Comparison of ENCODE assay signal across 8 cellular contexts in genomic region chr2:73112913-73113633, GRCh38. TPM values are rescaled to one million over a fixed set of nuclear protein-coding genes. Genes with fewer than 3 reads are reported as not detected.
DNase-seq lines count a peak whose midpoint lies in the region; ATAC-seq and TF ChIP-seq lines count a peak whose summit lies in the region.

Gene RAB11FIP5, minus strand, starts transcription at chr2:73112948. Its CDS starts 171 bp downstream, at chr2:73112777.

- peak within 1 kb of the TSS; percentile 83 for H3K27ac ChIP-seq in Panc1 (ENCODE audit: low read length)
- peak within 1 kb of the TSS; percentile 93 to 97 (median 96) for H3K27ac ChIP-seq in esophagus muscularis mucosa (replicated peaks in 1 of 4)

- TF ChIP-seq CTCF in Panc1 (IDR thresholded peaks at IDR 0.05) (no peak), esophagus muscularis mucosa (IDR thresholded peaks at IDR 0.05) (no peak)

- peak within 1 kb of the TSS; percentile 71 to 80 for H3K4me3 ChIP-seq in Panc1 (ENCODE audit: low read depth in 2 of 2, low read length in 2 of 2)
- peak within 1 kb of the TSS; percentile 63 to 97 (median 78) for H3K4me3 ChIP-seq in esophagus muscularis mucosa
- peak within 1 kb of the TSS; percentile 61 for H3K4me3 ChIP-seq in mucosa of stomach (ENCODE audit: low read length)

- no peak for TF ChIP-seq EP300 in esophagus muscularis mucosa (IDR thresholded peaks at IDR 0.05)

- peak within 1 kb of the TSS; percentile 69 for H3K9ac ChIP-seq in mucosa of stomach (ENCODE audit: low read length)

- TF ChIP-seq POLR2A in esophagus muscularis mucosa (IDR thresholded peaks at IDR 0.05; ENCODE audit: low read depth) = peak; percentile 66

- no TSS peak for BruUV-seq in Panc1 (replicated peaks; lab: Mats Ljungman, UMichigan)

- peaks cover 16% of the 10 kb centered on the region for H3K4me1 ChIP-seq in Panc1 (ENCODE audit: control insufficient read depth, insufficient read depth, low read length)
- H3K4me1 ChIP-seq in esophagus muscularis mucosa = peaks cover 18 to 48% (median 39%) of the 10 kb centered on the region in 4 donors
- H3K4me1 ChIP-seq in mucosa of stomach (ENCODE audit: control insufficient read depth, insufficient read depth, low read length) = peaks cover 12% of the 10 kb centered on the region

- in situ Hi-C loops in Panc1 (cut with HindIII; ENCODE audit: low pct_unique_long_range_greater_than_20kb, low sequenced_read_pairs) = no loop called here

- 0% methylated on average over 1 of the region's 88 CpGs for WGBS in esophagus muscularis mucosa

- no peaks in the 10 kb centered on the region for H3K9me3 ChIP-seq in Panc1 (ENCODE audit: control insufficient read depth, insufficient read depth, low read depth, low read length)
- no peaks in the 10 kb centered on the region for H3K9me3 ChIP-seq in esophagus muscularis mucosa
- H3K9me3 ChIP-seq in mucosa of stomach (ENCODE audit: control insufficient read depth, low read length) = no peaks in the 10 kb centered on the region

- intact Hi-C loops in Panc1 (cut with micrococcal nuclease; ENCODE audit: unreplicated experiment) (no loop called here), esophagus muscularis mucosa (cut with DNase I) (loop anchor here (2.0 kb wide), 1 partner anchor 42 kb away; the partner anchor contains the start of gene SFXN5)

- DNase-seq in AG20443 (ENCODE audit: low spot score) = peak; percentile 93
- DNase-seq in GM19238 (ENCODE audit: insufficient read length, low spot score) = peak; percentile 46
- no peak for DNase-seq in Panc1 (ENCODE audit: low read depth, low spot score)
- DNase-seq in activated T-helper 1 cell treated with Interleukin-2 at 50 U/mL for 16 hours (ENCODE audit: low read depth) = peak; percentile 73
- no peak for DNase-seq in esophagus muscularis mucosa (ENCODE audit: extremely low spot score)
- DNase-seq in stimulated activated CD8-positive, alpha-beta memory T cell treated with anti-CD3 and anti-CD28 coated beads, Interleukin-4, amount 100 ng/mL, for 24 hours (ENCODE audit: low read depth) = peak; percentile 66

- CTCF ChIA-PET in Panc1 (lab: Charles Lee) = interaction anchor here (0.7 kb wide), 1 partner anchor 1578 kb away, joined by 3 read pairs; no protein-coding TSS in a partner anchor

- H3K36me3 ChIP-seq in Panc1 (ENCODE audit: control insufficient read depth, insufficient read depth, low read length) (peaks cover 2% of the 10 kb centered on the region; the same call in 1 of the 2 replicates), esophagus muscularis mucosa (no peaks in the 10 kb centered on the region), mucosa of stomach (ENCODE audit: control insufficient read depth, insufficient read depth, low read length) (no peaks in the 10 kb centered on the region)

- POLR2A ChIA-PET in Panc1 (lab: Charles Lee) = interaction anchor here (0.7 kb wide), 2 partner anchors 8 to 1697 kb away, joined by 5 to 8 read pairs; no protein-coding TSS in a partner anchor

- no peaks in the 10 kb centered on the region for H3K27me3 ChIP-seq in Panc1 (ENCODE audit: control insufficient read depth, insufficient read depth, low read length)
- peaks cover 0 to 3% (median 0%) of the 10 kb centered on the region in 4 donors for H3K27me3 ChIP-seq in esophagus muscularis mucosa
- no peaks in the 10 kb centered on the region for H3K27me3 ChIP-seq in mucosa of stomach (ENCODE audit: control insufficient read depth, insufficient read depth, low read length)

- peak; percentile 59 for ATAC-seq in HG03439 (IDR thresholded peaks at IDR 0.05; ENCODE audit: unreplicated experiment)
- ATAC-seq in Panc1 = peak; percentile 93

RNA-seq across cellular contexts. Expression of gene RAB11FIP5, which starts in this region (rescaled TPM):
- 27.3 TPM for total RNA-seq in Panc1 (2021; ENCODE audit: unreplicated experiment)
- polyA plus RNA-seq in Panc1 (2012; ENCODE audit: insufficient read length) = 20.4 TPM
- total RNA-seq in esophagus muscularis mucosa = 10 to 100 TPM; 17.0 to 46.4 (median 38.4) TPM

Comparison
In these comparisons a context has a peak if more than half of its experiments do, and no peak if none do; other contexts are left out.
1. DNase-seq: peak in AG20443 (single experiment), GM19238 (single experiment), activated T-helper 1 cell treated with Interleukin-2 at 50 U/mL for 16 hours (single experiment) and stimulated activated CD8-positive, alpha-beta memory T cell treated with anti-CD3 and anti-CD28 coated beads, Interleukin-4, amount 100 ng/mL, for 24 hours (single experiment); none in Panc1 (single experiment) and esophagus muscularis mucosa (single experiment).
2. Peak in every context shown above with its lines, with median percentiles within 50 percentile points of each other: H3K4me3 ChIP-seq.